In the genomic region with DNA sequence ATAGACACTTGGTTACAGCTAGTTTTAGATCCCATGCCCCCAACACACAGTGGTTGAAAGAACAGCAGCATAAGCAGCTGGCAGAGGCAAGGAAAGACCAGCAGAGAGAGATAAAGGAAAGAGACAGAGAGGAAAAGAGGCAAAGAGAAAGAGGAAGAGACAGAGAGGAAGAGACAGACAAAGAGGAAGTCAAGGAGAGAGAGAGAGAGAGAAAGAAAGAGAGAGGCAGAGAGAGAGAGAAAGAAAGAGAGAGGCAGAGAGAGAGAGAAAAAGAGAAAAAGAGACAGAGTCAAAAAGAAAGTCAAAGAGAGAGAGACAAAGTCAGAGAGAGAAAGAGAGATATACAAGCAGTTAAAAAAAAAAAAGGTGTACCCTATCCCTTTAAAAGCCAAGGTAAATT, we compare ENCODE assay signal across 2 cellular contexts.
TF ChIP-seq lines count a peak whose summit lies in the region.

No MANE protein-coding gene starts in this region.

TF ChIP-seq in HEK293, 187 proteins besides CTCF, POLR2A, EP300 and RAD21:
- TF ChIP-seq ZNF366 (tag by site-specific recombination; conservative IDR thresholded peaks at IDR 0.05) = 0 out of 2 replicates have a peak, but pooled peaks have one; percentile 26
- TF ChIP-seq ZNF596 (tag by site-specific recombination; IDR thresholded peaks at IDR 0.05) = peak; percentile 91

TF ChIP-seq in K562, 482 proteins besides CTCF, POLR2A, EP300 and RAD21:
- TF ChIP-seq, protein P1, sequence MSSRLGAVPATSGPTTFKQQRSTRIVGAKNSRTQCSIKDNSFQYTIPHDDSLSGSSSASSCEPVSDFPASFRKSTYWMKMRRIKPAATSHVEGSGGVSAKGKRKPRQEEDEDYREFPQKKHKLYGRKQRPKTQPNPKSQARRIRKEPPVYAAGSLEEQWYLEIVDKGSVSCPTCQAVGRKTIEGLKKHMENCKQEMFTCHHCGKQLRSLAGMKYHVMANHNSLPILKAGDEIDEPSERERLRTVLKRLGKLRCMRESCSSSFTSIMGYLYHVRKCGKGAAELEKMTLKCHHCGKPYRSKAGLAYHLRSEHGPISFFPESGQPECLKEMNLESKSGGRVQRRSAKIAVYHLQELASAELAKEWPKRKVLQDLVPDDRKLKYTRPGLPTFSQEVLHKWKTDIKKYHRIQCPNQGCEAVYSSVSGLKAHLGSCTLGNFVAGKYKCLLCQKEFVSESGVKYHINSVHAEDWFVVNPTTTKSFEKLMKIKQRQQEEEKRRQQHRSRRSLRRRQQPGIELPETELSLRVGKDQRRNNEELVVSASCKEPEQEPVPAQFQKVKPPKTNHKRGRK (tag; IDR thresholded peaks at IDR 0.05) = 0 out of 2 replicates have a peak, but pooled peaks have one; percentile 27
- TF ChIP-seq, protein P2, sequence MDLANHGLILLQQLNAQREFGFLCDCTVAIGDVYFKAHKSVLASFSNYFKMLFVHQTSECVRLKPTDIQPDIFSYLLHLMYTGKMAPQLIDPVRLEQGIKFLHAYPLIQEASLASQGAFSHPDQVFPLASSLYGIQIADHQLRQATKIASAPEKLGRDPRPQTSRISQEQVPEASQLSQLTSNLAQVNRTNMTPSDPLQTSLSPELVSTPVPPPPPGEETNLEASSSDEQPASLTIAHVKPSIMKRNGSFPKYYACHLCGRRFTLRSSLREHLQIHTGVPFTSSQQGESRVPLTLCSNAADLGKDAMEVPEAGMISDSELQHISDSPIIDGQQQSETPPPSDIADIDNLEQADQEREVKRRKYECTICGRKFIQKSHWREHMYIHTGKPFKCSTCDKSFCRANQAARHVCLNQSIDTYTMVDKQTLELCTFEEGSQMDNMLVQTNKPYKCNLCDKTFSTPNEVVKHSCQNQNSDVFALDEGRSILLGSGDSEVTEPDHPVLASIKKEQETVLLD (IDR thresholded peaks at IDR 0.05) = 0 out of 2 replicates have a peak, but pooled peaks have one; percentile 24
- TF ChIP-seq SMARCE1 (IDR thresholded peaks at IDR 0.05) (0 out of 2 replicates have a peak, but pooled peaks have one; percentile 36), MTA1 (IDR thresholded peaks at IDR 0.05; ENCODE audit: borderline replicate concordance) (peak; percentile 29; the same call in 1 of the 2 replicates)
TF ChIP-seq in K562: peak in this region for 4; not testable (repeated sequence) for 478.
